ENCODE assay signal across 8 cellular contexts in the genomic region with DNA sequence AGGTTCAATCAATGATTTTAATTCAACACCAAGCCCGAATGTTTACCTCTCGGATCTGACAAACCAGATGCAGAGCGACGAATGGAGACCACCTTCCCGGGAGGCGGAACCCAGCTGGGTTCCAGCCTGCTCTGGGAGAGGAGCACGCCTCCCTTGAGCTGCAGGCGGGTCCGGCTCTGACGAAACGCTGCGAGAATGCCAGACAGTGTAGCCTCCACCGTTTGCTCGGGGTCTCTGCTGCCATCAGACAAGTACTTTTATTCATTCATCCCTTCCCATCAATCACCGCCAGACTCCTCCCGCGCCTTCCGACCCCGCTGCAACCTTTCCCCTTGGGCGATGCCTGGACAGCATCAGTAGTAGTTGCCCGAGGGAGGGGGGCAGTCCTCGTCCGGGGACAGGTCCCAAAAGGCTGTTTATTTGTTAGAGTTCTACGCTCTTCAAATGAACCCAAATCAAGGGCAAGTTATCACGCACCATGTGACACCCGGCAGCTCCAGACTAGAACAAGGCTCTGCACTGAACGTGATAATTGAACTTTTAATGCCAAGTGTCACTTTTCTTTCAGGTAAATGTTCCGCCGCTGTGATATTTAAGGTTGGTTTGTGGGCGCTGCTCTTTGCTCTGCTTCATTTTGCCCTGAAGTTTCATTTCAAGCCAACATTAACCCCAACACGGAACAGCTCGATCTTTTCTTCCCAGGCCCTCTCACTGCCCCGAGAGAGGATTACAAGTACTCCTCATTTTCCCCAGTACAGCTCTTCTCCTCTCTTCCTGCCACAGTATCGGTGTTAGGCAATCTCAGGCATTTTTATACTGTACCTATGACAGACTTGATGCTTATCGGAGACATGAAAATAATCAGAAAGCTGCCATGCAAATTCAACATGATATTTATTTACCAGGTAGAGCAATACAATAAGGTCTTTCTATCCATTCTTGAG. TPM values are rescaled to one million over a fixed set of nuclear protein-coding genes. Genes with fewer than 3 reads are reported as not detected.
DNase-seq lines count a peak whose midpoint lies in the region; FAIRE-seq and TF ChIP-seq lines count a peak whose summit lies in the region.

No MANE protein-coding gene starts in this region.

- H3K9me3 ChIP-seq in mammary epithelial cell (replicated peaks; ENCODE audit: insufficient read depth, low read length): no peaks in the 10 kb centered on the region
- no peaks in the 10 kb centered on the region for H3K9me3 ChIP-seq in kidney (ENCODE audit: control insufficient read depth in 1 of 2, low read length in 2 of 2)
- H3K9me3 ChIP-seq in stomach smooth muscle (ENCODE audit: control insufficient read depth in 2 of 2, low read length in 2 of 2): no peaks in the 10 kb centered on the region
- H3K9me3 ChIP-seq in MM.1S (replicated peaks; ENCODE audit: insufficient read depth, low read length): no peaks in the 10 kb centered on the region

- no peak for FAIRE-seq in kidney (lab: Jason Lieb, UNC)

- H3K9me2 ChIP-seq in MM.1S (replicated peaks; ENCODE audit: insufficient read depth, low read length): no peaks in the 10 kb centered on the region

- peak; percentile 3 for DNase-seq in stimulated activated CD4-positive, alpha-beta T cell treated with anti-CD3 and anti-CD28 coated beads, Interleukin-15, amount 100 ng/mL, for 24 hours
- no peak for DNase-seq in stimulated activated CD4-positive, alpha-beta T cell treated with anti-CD3 and anti-CD28 coated beads, Interleukin-2, amount 100 ng/mL, for 48 hours
- DNase-seq in mammary epithelial cell (no peak), kidney (peak; percentile 91), SHP77 treated with DMSO at 0.1 percent for 48 hours (lab: John Stamatoyannopoulos, UW) (no peak), MM.1S (no peak)
- no peak for DNase-seq in activated T-helper 2 cell treated with anti-CD3 and anti-CD28 coated beads, Interferon-gamma antibody, Interleukin-2, Interleukin-4, amounts not matched to agents 10 μg/mL and 5 μg/mL and 100 μg/mL, durations not matched to agents 14 hours and 24 hours and 36 hours (ENCODE audit: low spot score)

- no peak overlapping the region for H3K27ac Mint-ChIP-seq in activated T-helper 2 cell treated with anti-CD3 and anti-CD28 coated beads, Interferon-gamma antibody, Interleukin-2, Interleukin-4, amounts not matched to agents 10 μg/mL and 5 μg/mL and 100 μg/mL, durations not matched to agents 14 hours and 24 hours and 36 hours

- H3K27me3 Mint-ChIP-seq in activated T-helper 2 cell treated with anti-CD3 and anti-CD28 coated beads, Interferon-gamma antibody, Interleukin-2, Interleukin-4, amounts not matched to agents 10 μg/mL and 5 μg/mL and 100 μg/mL, durations not matched to agents 14 hours and 24 hours and 36 hours (ENCODE audit: low read depth): peaks cover 29% of the 10 kb centered on the region

- peak overlapping the region; percentile 16 to 45 (median 19) for H3K4me3 ChIP-seq in mammary epithelial cell (replicated peaks in 1 of 3; ENCODE audit: insufficient read depth in 1 of 3, low read depth in 2 of 3, low read length in 3 of 3)
- H3K4me3 ChIP-seq in kidney (ENCODE audit: low read length in 2 of 2): peak overlapping the region; percentile 69 to 83
- peak overlapping the region; percentile 70 to 78 for H3K4me3 ChIP-seq in stomach smooth muscle (ENCODE audit: low read length in 2 of 2)
- H3K4me3 ChIP-seq in MM.1S (ENCODE audit: low read length): no peak overlapping the region

- BruUV-seq in mammary epithelial cell (replicated peaks; lab: Mats Ljungman, UMichigan): no TSS peak

- in situ Hi-C loops in mammary epithelial cell (cut with MboI; ENCODE audit: low sequenced_read_pairs in 2 of 2): no loop called here

- H3K4me2 ChIP-seq in mammary epithelial cell (ENCODE audit: insufficient read depth, low read depth, low read length) (peak overlapping the region; percentile 95), MM.1S (ENCODE audit: low read depth, low read length) (no peak overlapping the region)

- H3K79me2 ChIP-seq in mammary epithelial cell (ENCODE audit: insufficient read depth, low read length) (no peaks in the 10 kb centered on the region), MM.1S (ENCODE audit: low read length) (no peaks in the 10 kb centered on the region)

- H3K9ac ChIP-seq in mammary epithelial cell (ENCODE audit: insufficient read depth, low read length): no peak overlapping the region
- H3K9ac ChIP-seq in kidney (ENCODE audit: low read length in 2 of 2): peak overlapping the region; percentile 52 to 68
- peak overlapping the region in 1 of 2 donors; percentile 32 for H3K9ac ChIP-seq in stomach smooth muscle (ENCODE audit: low read length in 2 of 2)
- no peak overlapping the region for H3K9ac ChIP-seq in MM.1S (ENCODE audit: low read length)

- dilution Hi-C loops in mammary epithelial cell (cut with HindIII; ENCODE audit: low sequenced_read_pairs): loop anchor here (5.0 kb wide), 1 partner anchor 73 kb away; no protein-coding TSS in a partner anchor

- H3K27me3 ChIP-seq in mammary epithelial cell (ENCODE audit: insufficient read depth, low read length) (peaks cover 7% of the 10 kb centered on the region), stomach smooth muscle (ENCODE audit: control insufficient read depth in 1 of 2, insufficient read depth in 2 of 2, low read length in 2 of 2) (peaks cover 10 to 20% of the 10 kb centered on the region in 2 donors), MM.1S (replicated peaks; ENCODE audit: insufficient read depth, low read length) (no peaks in the 10 kb centered on the region)

- no peak overlapping the region for H3K4me3 Mint-ChIP-seq in activated T-helper 2 cell treated with anti-CD3 and anti-CD28 coated beads, Interferon-gamma antibody, Interleukin-2, Interleukin-4, amounts not matched to agents 10 μg/mL and 5 μg/mL and 100 μg/mL, durations not matched to agents 14 hours and 24 hours and 36 hours (ENCODE audit: low read depth)

- H3K36me3 ChIP-seq in mammary epithelial cell (ENCODE audit: insufficient read depth, low read length): no peaks in the 10 kb centered on the region
- no peaks in the 10 kb centered on the region for H3K36me3 ChIP-seq in kidney (ENCODE audit: control insufficient read depth in 1 of 2, insufficient read depth in 2 of 2, low read length in 2 of 2)
- H3K36me3 ChIP-seq in stomach smooth muscle (ENCODE audit: control insufficient read depth in 2 of 2, insufficient read depth in 2 of 2, low read length in 2 of 2): no peaks in the 10 kb centered on the region
- no peaks in the 10 kb centered on the region for H3K36me3 ChIP-seq in MM.1S (replicated peaks; ENCODE audit: insufficient read depth, low read length)

- CTCF ChIA-PET in mammary epithelial cell (lab: Charles Lee; ENCODE audit: low non-redundant PET): no interaction called here

- peaks cover 16% of the 10 kb centered on the region for H3K4me1 ChIP-seq in mammary epithelial cell (ENCODE audit: insufficient read depth, low read length)
- peaks cover 0 to 8% of the 10 kb centered on the region in 2 donors for H3K4me1 ChIP-seq in kidney (ENCODE audit: control insufficient read depth in 1 of 2, insufficient read depth in 1 of 2, low read depth in 1 of 2, low read length in 2 of 2)
- H3K4me1 ChIP-seq in stomach smooth muscle (ENCODE audit: control insufficient read depth, insufficient read depth, low read length): peaks cover 12% of the 10 kb centered on the region
- no peaks in the 10 kb centered on the region for H3K4me1 ChIP-seq in MM.1S (ENCODE audit: low read length)

- no peaks in the 10 kb centered on the region for H3F3A ChIP-seq in MM.1S (ENCODE audit: insufficient read depth, low read length)

- intact Hi-C loops in mammary epithelial cell (cut with micrococcal nuclease): no loop called here
- intact Hi-C loops in kidney (cut with DNase I): no loop called here
- intact Hi-C loops in activated T-helper 2 cell treated with anti-CD3 and anti-CD28 coated beads, Interferon-gamma antibody, Interleukin-2, Interleukin-4, amounts not matched to agents 10 μg/mL and 5 μg/mL and 100 μg/mL, durations not matched to agents 14 hours and 24 hours and 36 hours (cut with micrococcal nuclease): loop anchor here (5.0 to 10.0 kb wide), 2 partner anchors 205 to 688 kb away; no protein-coding TSS in a partner anchor

- H2AFZ ChIP-seq in mammary epithelial cell (ENCODE audit: low read depth, low read length) (peak overlapping the region; percentile 86), MM.1S (ENCODE audit: low read length) (no peak overlapping the region)

- H4K20me1 ChIP-seq in mammary epithelial cell (ENCODE audit: insufficient read depth, low read length) (no peaks in the 10 kb centered on the region), MM.1S (ENCODE audit: insufficient read depth, low read length) (no peaks in the 10 kb centered on the region)

- no peaks in the 10 kb centered on the region for H3K9me3 Mint-ChIP-seq in activated T-helper 2 cell treated with anti-CD3 and anti-CD28 coated beads, Interferon-gamma antibody, Interleukin-2, Interleukin-4, amounts not matched to agents 10 μg/mL and 5 μg/mL and 100 μg/mL, durations not matched to agents 14 hours and 24 hours and 36 hours

- H3K4me1 Mint-ChIP-seq in activated T-helper 2 cell treated with anti-CD3 and anti-CD28 coated beads, Interferon-gamma antibody, Interleukin-2, Interleukin-4, amounts not matched to agents 10 μg/mL and 5 μg/mL and 100 μg/mL, durations not matched to agents 14 hours and 24 hours and 36 hours (ENCODE audit: low read depth): peaks cover 5% of the 10 kb centered on the region

- TF ChIP-seq CTCF in mammary epithelial cell (conservative IDR thresholded peaks at IDR 0.05 in 1 of 2, IDR thresholded peaks at IDR 0.05 in 1 of 2; ENCODE audit: extremely low read depth in 1 of 2, insufficient read depth in 1 of 2, low read depth in 1 of 2, low read length in 2 of 2): no peak
- TF ChIP-seq CTCF in kidney (IDR thresholded peaks at IDR 0.05; ENCODE audit: borderline replicate concordance, extremely low read depth, insufficient read depth): no peak
- no peak for TF ChIP-seq CTCF in MM.1S (IDR thresholded peaks at IDR 0.05; ENCODE audit: low read length)

- H3K36me3 Mint-ChIP-seq in activated T-helper 2 cell treated with anti-CD3 and anti-CD28 coated beads, Interferon-gamma antibody, Interleukin-2, Interleukin-4, amounts not matched to agents 10 μg/mL and 5 μg/mL and 100 μg/mL, durations not matched to agents 14 hours and 24 hours and 36 hours (ENCODE audit: low read depth): no peaks in the 10 kb centered on the region

- WGBS in mammary epithelial cell (ENCODE audit: low coverage, missing lambda C conversion rate): 7% methylated on average over 31 of the region's 35 CpGs

- H3K27ac ChIP-seq in mammary epithelial cell (ENCODE audit: insufficient read depth, low read depth, low read length) (no peak overlapping the region), kidney (ENCODE audit: low read depth in 2 of 2, low read length in 2 of 2) (peak overlapping the region; percentile 26 to 43), stomach smooth muscle (ENCODE audit: low read length) (no peak overlapping the region), MM.1S (ENCODE audit: low read length) (no peak overlapping the region)

RNA-seq across cellular contexts. Expression of a gene that starts 1.0 kb away (rescaled TPM):
- total RNA-seq in mammary epithelial cell (under 1 TPM in 1 of 2 donors, not detected in 1; 0.83 TPM), kidney (60.1 TPM)
- polyA plus RNA-seq in mammary epithelial cell (0.03 TPM), kidney (ENCODE audit: insufficient read depth, low read depth, low replicate concordance) (14.0 TPM)
- not detected for polyA minus RNA-seq in mammary epithelial cell
- not detected in 2 replicates for total RNA-seq in activated T-helper 2 cell treated with anti-CD3 and anti-CD28 coated beads, Interferon-gamma antibody, Interleukin-2, Interleukin-4, amounts not matched to agents 10 μg/mL and 5 μg/mL and 100 μg/mL, durations not matched to agents 14 hours and 24 hours and 36 hours

Comparison
In these comparisons a context has a peak if more than half of its experiments do, and no peak if none do; other contexts are left out.
1. DNase-seq: peak in stimulated activated CD4-positive, alpha-beta T cell treated with anti-CD3 and anti-CD28 coated beads, Interleukin-15, amount 100 ng/mL, for 24 hours (single experiment) and kidney (single experiment); none in stimulated activated CD4-positive, alpha-beta T cell treated with anti-CD3 and anti-CD28 coated beads, Interleukin-2, amount 100 ng/mL, for 48 hours (0 of 2), mammary epithelial cell (single experiment), SHP77 treated with DMSO at 0.1 percent for 48 hours (single experiment), activated T-helper 2 cell treated with anti-CD3 and anti-CD28 coated beads, Interferon-gamma antibody, Interleukin-2, Interleukin-4, amounts not matched to agents 10 μg/mL and 5 μg/mL and 100 μg/mL, durations not matched to agents 14 hours and 24 hours and 36 hours (single experiment) and MM.1S (single experiment).
2. H3K27ac ChIP-seq: peak in kidney (2 of 2); none in mammary epithelial cell (single experiment), stomach smooth muscle (single experiment) and MM.1S (single experiment).
3. H3K9ac ChIP-seq: peak in kidney (2 of 2); none in mammary epithelial cell (single experiment) and MM.1S (single experiment).
4. RNA of a gene that starts 1.0 kb away (total RNA-seq): 60.1 TPM in kidney (single experiment); 0.83 TPM in mammary epithelial cell and not detected in activated T-helper 2 cell treated with anti-CD3 and anti-CD28 coated beads, Interferon-gamma antibody, Interleukin-2, Interleukin-4, amounts not matched to agents 10 μg/mL and 5 μg/mL and 100 μg/mL, durations not matched to agents 14 hours and 24 hours and 36 hours; every median in the first group is over 10 times any median in the second.